8 cellular contexts compared by ENCODE assay signal in genomic region chr4:81214518-81215218, GRCh38.
DNase-seq lines count a peak whose midpoint lies in the region; TF ChIP-seq lines count a peak whose summit lies in the region.

No MANE protein-coding gene starts in this region.

- peak overlapping the region; percentile 47 for H3K4me3 ChIP-seq in brain microvascular endothelial cell (ENCODE audit: low read depth, low read length)
- H3K4me3 ChIP-seq in tibial artery = peak overlapping the region; percentile 15 to 37

- peaks cover 9% of the 10 kb centered on the region for H3K27me3 ChIP-seq in brain microvascular endothelial cell (replicated peaks)
- peaks cover 0 to 19% of the 10 kb centered on the region in 2 donors for H3K27me3 ChIP-seq in tibial artery

- no peaks in the 10 kb centered on the region for H3K9me3 ChIP-seq in tibial artery

- TF ChIP-seq CTCF in brain microvascular endothelial cell (IDR thresholded peaks at IDR 0.05; ENCODE audit: low read depth, low read length, missing control alignments) = no peak
- TF ChIP-seq CTCF in tibial artery (IDR thresholded peaks at IDR 0.05) = no peak

- in situ Hi-C loops in brain microvascular endothelial cell (cut with HindIII; ENCODE audit: low pct_ligation_motif_present, low sequenced_read_pairs) = no loop called here

- no peak overlapping the region for H3K27ac ChIP-seq in brain microvascular endothelial cell
- no peak overlapping the region for H3K27ac ChIP-seq in tibial artery

- intact Hi-C loops in tibial artery (cut with DNase I; ENCODE audit: low total_unique reads) = no loop called here

- H3K36me3 ChIP-seq in brain microvascular endothelial cell (replicated peaks) (no peaks in the 10 kb centered on the region), tibial artery (no peaks in the 10 kb centered on the region)

- H3K4me1 ChIP-seq in tibial artery = peaks cover 0 to 13% (median 10%) of the 10 kb centered on the region in 4 donors

- DNase-seq in stimulated activated CD4-positive, alpha-beta T cell treated with anti-CD3 and anti-CD28 coated beads, Interleukin-15, amount 100 ng/mL, for 24 hours = peak; percentile 27
- no peak for DNase-seq in stimulated activated CD4-positive, alpha-beta T cell treated with anti-CD3 and anti-CD28 coated beads, Interleukin-4, amount 100 ng/mL, for 24 hours
- DNase-seq in brain microvascular endothelial cell (peak; percentile 9), left kidney (ENCODE audit: low read depth, low spot score) (peak; percentile 77), tibial artery (no peak), RKO (ENCODE audit: low spot score) (no peak), NCI-H226 (no peak)
- no peak for DNase-seq in NK-92 treated with Interleukin-12 subunit alpha and Interleukin-12 subunit beta, amount 100 ng/mL, for 24 hours (lab: John Stamatoyannopoulos, UW)

Comparison
In these comparisons a context has a peak if more than half of its experiments do, and no peak if none do; other contexts are left out.
1. DNase-seq: peak in stimulated activated CD4-positive, alpha-beta T cell treated with anti-CD3 and anti-CD28 coated beads, Interleukin-15, amount 100 ng/mL, for 24 hours (single experiment), brain microvascular endothelial cell (single experiment) and left kidney (single experiment); none in stimulated activated CD4-positive, alpha-beta T cell treated with anti-CD3 and anti-CD28 coated beads, Interleukin-4, amount 100 ng/mL, for 24 hours (single experiment), tibial artery (0 of 2), NK-92 treated with Interleukin-12 subunit alpha and Interleukin-12 subunit beta, amount 100 ng/mL, for 24 hours (single experiment), RKO (single experiment) and NCI-H226 (single experiment).